6 cellular contexts compared by ENCODE assay signal in the genomic region with DNA sequence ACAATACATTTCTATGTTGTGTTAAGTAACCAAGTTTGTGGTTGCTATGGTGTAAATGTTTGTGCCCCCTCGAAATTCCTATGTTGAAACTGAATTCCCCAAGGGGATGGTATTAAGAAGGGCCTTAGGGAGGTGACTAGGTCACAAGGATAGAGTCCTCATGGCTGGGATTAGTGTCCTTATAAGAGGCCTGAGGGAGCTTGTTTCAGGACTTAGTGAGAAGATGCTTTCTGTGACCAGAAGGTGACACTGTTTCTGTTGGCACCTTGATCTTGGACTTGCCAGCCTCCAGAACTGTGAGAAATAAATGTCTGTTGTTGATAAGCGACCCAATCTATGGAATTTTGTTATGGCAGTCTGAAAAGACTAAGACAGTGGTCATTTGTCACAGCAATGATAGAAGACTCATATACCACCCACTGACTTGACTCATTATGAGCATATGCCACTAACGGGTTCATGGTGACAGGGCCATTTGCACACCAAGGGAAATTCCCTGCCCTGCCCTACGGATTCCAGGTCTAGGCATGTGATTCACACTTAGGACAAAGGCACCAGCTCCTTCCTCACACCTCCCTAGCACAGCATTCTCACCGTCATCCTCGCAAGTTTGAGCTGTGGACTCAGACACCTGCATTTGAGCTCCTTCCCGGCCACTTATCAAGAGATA.
A peak's percentile ranks its signal among the peaks of the same experiment; 100 is the strongest.
DNase-seq lines count a peak whose midpoint lies in the region; ATAC-seq lines count a peak whose summit lies in the region.
"Not testable (repeated sequence)": the region's sequence is repeated elsewhere in the genome, so short reads cannot be mapped to it uniquely, and the experiment has no call there.

No MANE protein-coding gene starts in this region.

- H3K27me3 Mint-ChIP-seq in activated CD4-positive, alpha-beta T cell treated with anti-CD3 and anti-CD28 coated beads for 36 hours; activated T-cell treated with anti-CD3 and anti-CD28 coated beads, Interleukin-2, amount 50 U/mL, for 72 hours (ENCODE audit: low read depth); activated naive CD8-positive, alpha-beta T cell treated with anti-CD3 and anti-CD28 coated beads, Interleukin-2, amount 50 U/mL, for 24 hours: not testable (repeated sequence)

- not testable (repeated sequence) for H3K4me1 Mint-ChIP-seq in activated CD4-positive, alpha-beta T cell treated with anti-CD3 and anti-CD28 coated beads for 36 hours; activated T-cell treated with anti-CD3 and anti-CD28 coated beads, Interleukin-2, amount 50 U/mL, for 72 hours (ENCODE audit: low read depth); activated naive CD8-positive, alpha-beta T cell treated with anti-CD3 and anti-CD28 coated beads, Interleukin-2, amount 50 U/mL, for 24 hours

- CTCF ChIA-PET in activated CD4-positive, alpha-beta T cell treated with anti-CD3 and anti-CD28 coated beads for 36 hours (lab: Charles Lee) = not testable (repeated sequence)

- DNase-seq in activated CD4-positive, alpha-beta T cell treated with anti-CD3 and anti-CD28 coated beads for 36 hours; activated T-cell treated with anti-CD3 and anti-CD28 coated beads, Interleukin-2, amount 50 U/mL, for 72 hours; activated naive CD8-positive, alpha-beta T cell treated with anti-CD3 and anti-CD28 coated beads, Interleukin-2, amount 50 U/mL, for 24 hours; stimulated activated naive CD8-positive, alpha-beta T cell treated with anti-CD3 and anti-CD28 coated beads, Interleukin-15, Interleukin-2, amounts not matched to agents 100 U/mL and 50 U/mL, for 24 hours: not testable (repeated sequence)

- H3K4me3 Mint-ChIP-seq in activated CD4-positive, alpha-beta T cell treated with anti-CD3 and anti-CD28 coated beads for 36 hours; activated T-cell treated with anti-CD3 and anti-CD28 coated beads, Interleukin-2, amount 50 U/mL, for 72 hours; activated naive CD8-positive, alpha-beta T cell treated with anti-CD3 and anti-CD28 coated beads, Interleukin-2, amount 50 U/mL, for 24 hours: not testable (repeated sequence)

- POLR2A ChIA-PET in activated CD4-positive, alpha-beta T cell treated with anti-CD3 and anti-CD28 coated beads for 36 hours (lab: Charles Lee) = not testable (repeated sequence)

- not testable (repeated sequence) for H3K27ac Mint-ChIP-seq in activated CD4-positive, alpha-beta T cell treated with anti-CD3 and anti-CD28 coated beads for 36 hours; activated T-cell treated with anti-CD3 and anti-CD28 coated beads, Interleukin-2, amount 50 U/mL, for 72 hours; activated naive CD8-positive, alpha-beta T cell treated with anti-CD3 and anti-CD28 coated beads, Interleukin-2, amount 50 U/mL, for 24 hours

- intact Hi-C loops in activated CD4-positive, alpha-beta T cell treated with anti-CD3 and anti-CD28 coated beads for 36 hours (cut with DNase I, micrococcal nuclease) = not testable (repeated sequence)

- not testable (repeated sequence) for H3K9me3 Mint-ChIP-seq in activated CD4-positive, alpha-beta T cell treated with anti-CD3 and anti-CD28 coated beads for 36 hours (ENCODE audit: low read depth); activated T-cell treated with anti-CD3 and anti-CD28 coated beads, Interleukin-2, amount 50 U/mL, for 72 hours; activated naive CD8-positive, alpha-beta T cell treated with anti-CD3 and anti-CD28 coated beads, Interleukin-2, amount 50 U/mL, for 24 hours

- ATAC-seq in HG02610 (IDR thresholded peaks at IDR 0.05; ENCODE audit: unreplicated experiment) (peak; percentile 40), esophagus mucosa (peak; percentile 60)
- peak; percentile 81 for ATAC-seq in activated CD4-positive, alpha-beta T cell treated with anti-CD3 and anti-CD28 coated beads for 36 hours
- ATAC-seq in activated T-cell treated with anti-CD3 and anti-CD28 coated beads, Interleukin-2, amount 50 U/mL, for 72 hours (replicated peaks in 1 of 2) = peak; percentile 52 to 74
- peak; percentile 78 for ATAC-seq in activated naive CD8-positive, alpha-beta T cell treated with anti-CD3 and anti-CD28 coated beads, Interleukin-2, amount 50 U/mL, for 24 hours
- ATAC-seq in stimulated activated naive CD8-positive, alpha-beta T cell treated with anti-CD3 and anti-CD28 coated beads, Interleukin-15, Interleukin-2, amounts not matched to agents 100 U/mL and 50 U/mL, for 24 hours = peak; percentile 65

- not testable (repeated sequence) for H3K36me3 Mint-ChIP-seq in activated CD4-positive, alpha-beta T cell treated with anti-CD3 and anti-CD28 coated beads for 36 hours (ENCODE audit: low read depth); activated T-cell treated with anti-CD3 and anti-CD28 coated beads, Interleukin-2, amount 50 U/mL, for 72 hours (ENCODE audit: insufficient read depth in 2 of 2); activated naive CD8-positive, alpha-beta T cell treated with anti-CD3 and anti-CD28 coated beads, Interleukin-2, amount 50 U/mL, for 24 hours (ENCODE audit: low read depth)
